Comparison of ENCODE assay signal across 9 cellular contexts in genomic region chr1:222454782-222455181, GRCh38.
DNase-seq lines count a peak whose midpoint lies in the region; ATAC-seq, FAIRE-seq and TF ChIP-seq lines count a peak whose summit lies in the region.
"Had no signal": no experiment of that assay in that cellular context is flagged by ENCODE, and none has a peak within 500 bp of the region (broad histone marks: within the 10 kb centered on the region; RNA-seq: fewer than 3 reads in every experiment).

No MANE protein-coding gene starts in this region.

- H2AFZ ChIP-seq in DND-41 (ENCODE audit: low read depth, low read length) (no peak overlapping the region; the same call in 1 of the 2 replicates), astrocyte (ENCODE audit: low read depth, low read length) (peak overlapping the region; percentile 68)

- no peak overlapping the region for H3K9ac ChIP-seq in DND-41 (ENCODE audit: low read depth, low read length)
- peak overlapping the region; percentile 56 for H3K9ac ChIP-seq in astrocyte (ENCODE audit: low read length)

- peaks cover 9% of the 10 kb centered on the region for H3K36me3 Mint-ChIP-seq in astrocyte (ENCODE audit: low read depth, unreplicated experiment)
- H3K36me3 Mint-ChIP-seq in nephron (ENCODE audit: low read depth): peaks cover 6% of the 10 kb centered on the region

- H3K27me3 ChIP-seq in DND-41 (ENCODE audit: insufficient read depth, low read length, poor library complexity): peaks cover 2% of the 10 kb centered on the region
- no peaks in the 10 kb centered on the region for H3K27me3 ChIP-seq in astrocyte (ENCODE audit: insufficient read depth, low read length)
- H3K27me3 ChIP-seq in tibial nerve: no peaks in the 10 kb centered on the region

- H3K4me1 Mint-ChIP-seq in astrocyte (ENCODE audit: low read depth, unreplicated experiment) (peaks cover 14% of the 10 kb centered on the region), nephron (peaks cover 10% of the 10 kb centered on the region)

- H3K4me3 Mint-ChIP-seq in astrocyte (ENCODE audit: unreplicated experiment) (no peak overlapping the region), nephron (peak overlapping the region in 2 of 3 experiments; percentile 7 to 11)
- H3K4me3 Mint-ChIP-seq: natural killer cell had no signal

- DNase-seq in DND-41: no peak
- DNase-seq in astrocyte (ENCODE audit: low read depth): peak; percentile 36
- no peak for DNase-seq in NCI-H1436 (lab: John Stamatoyannopoulos, UW)
- DNase-seq in stimulated activated naive CD4-positive, alpha-beta T cell treated with Interleukin-2 at 50 U/mL for 16 hours (lab: John Stamatoyannopoulos, UW): no peak
- DNase-seq in tibial nerve (ENCODE audit: low spot score in 2 of 2): no peak

- H3K27ac ChIP-seq in DND-41 (ENCODE audit: low read length) (no peak overlapping the region), astrocyte (ENCODE audit: low read depth, low read length) (peak overlapping the region; percentile 13), tibial nerve (peak overlapping the region in 2 of 4 donors; percentile 29 to 45)

- TF ChIP-seq CTCF in DND-41 (IDR thresholded peaks at IDR 0.05; ENCODE audit: borderline replicate concordance, extremely low read depth, low read length, poor library complexity, severe bottlenecking) (no peak), astrocyte (IDR thresholded peaks at IDR 0.05; ENCODE audit: insufficient read depth, low read depth, low read length) (no peak), nephron (IDR thresholded peaks at IDR 0.05; ENCODE audit: unreplicated experiment in 3 of 3) (no peak), tibial nerve (IDR thresholded peaks at IDR 0.05) (no peak)

- TF ChIP-seq EP300 in tibial nerve (IDR thresholded peaks at IDR 0.05): no peak

- H3K9me3 ChIP-seq in DND-41 (ENCODE audit: insufficient read depth, low read length, severe bottlenecking) (peaks cover 20% of the 10 kb centered on the region), astrocyte (ENCODE audit: insufficient read depth, low read depth, low read length) (peaks cover 2% of the 10 kb centered on the region), tibial nerve (peaks cover 0 to 17% (median 0%) of the 10 kb centered on the region in 4 donors)

- 0 out of 2 replicates have a peak overlapping the region, but pooled peaks have one; percentile 2 for H3K4me2 ChIP-seq in DND-41 (ENCODE audit: insufficient read depth, low read length)
- peak overlapping the region; percentile 69 for H3K4me2 ChIP-seq in astrocyte (ENCODE audit: low read length)

- H3K4me1 ChIP-seq in DND-41 (ENCODE audit: insufficient read depth, low read length) (peaks cover 4% of the 10 kb centered on the region; the same call in 1 of the 2 replicates), astrocyte (ENCODE audit: insufficient read depth, low read length) (peaks cover 14% of the 10 kb centered on the region), tibial nerve (peaks cover 0 to 12% (median 0%) of the 10 kb centered on the region in 4 donors)

- H3K27me3 Mint-ChIP-seq in astrocyte (ENCODE audit: low read depth, unreplicated experiment) (peaks cover 3% of the 10 kb centered on the region), nephron (ENCODE audit: low read depth) (peaks cover 69% of the 10 kb centered on the region)

- peaks cover 25% of the 10 kb centered on the region for H3K9me3 Mint-ChIP-seq in astrocyte (ENCODE audit: unreplicated experiment)
- H3K9me3 Mint-ChIP-seq in nephron: peaks cover 28% of the 10 kb centered on the region

- H3K27ac Mint-ChIP-seq in astrocyte (ENCODE audit: unreplicated experiment) (peak overlapping the region; percentile 95), nephron (peak overlapping the region in 2 of 3 experiments; percentile 1 to 22)
- H3K27ac Mint-ChIP-seq: natural killer cell had no signal

- WGBS in tibial nerve, 2 donors: 31 to 35% methylated on average over 13 of the region's 13 CpGs

- H3K36me3 ChIP-seq in DND-41 (ENCODE audit: insufficient read depth, low read length) (no peaks in the 10 kb centered on the region), astrocyte (ENCODE audit: insufficient read depth, low read length) (no peaks in the 10 kb centered on the region), tibial nerve (no peaks in the 10 kb centered on the region)

- no peaks in the 10 kb centered on the region for H4K20me1 ChIP-seq in DND-41 (ENCODE audit: insufficient read depth, low read length)
- no peaks in the 10 kb centered on the region for H4K20me1 ChIP-seq in astrocyte (ENCODE audit: insufficient read depth, low read length)

- TF ChIP-seq POLR2A in tibial nerve (IDR thresholded peaks at IDR 0.05): no peak

- H3K4me3 ChIP-seq in DND-41 (ENCODE audit: low read depth in 1 of 2, low read length in 2 of 2): no peak overlapping the region
- no peak overlapping the region for H3K4me3 ChIP-seq in astrocyte (ENCODE audit: insufficient read depth, low read depth, low read length)
- H3K4me3 ChIP-seq in tibial nerve: peak overlapping the region in 1 of 4 donors; percentile 1

- ATAC-seq in DND-41 (ENCODE audit: insufficient read depth, low read depth) (0 out of 3 replicates have a peak, but pooled peaks have one; percentile 7), HG02763 (IDR thresholded peaks at IDR 0.05; ENCODE audit: unreplicated experiment) (peak; percentile 6), GM21528 (IDR thresholded peaks at IDR 0.05; ENCODE audit: low FRiP score, unreplicated experiment) (no peak)

- H3K79me2 ChIP-seq in DND-41 (ENCODE audit: insufficient read depth, low read length): no peaks in the 10 kb centered on the region
- no peaks in the 10 kb centered on the region for H3K79me2 ChIP-seq in astrocyte (ENCODE audit: insufficient read depth, low read length)

- FAIRE-seq in astrocyte (lab: Jason Lieb, UNC): no peak
